ENCODE assay signal across 11 cellular contexts in the genomic region with DNA sequence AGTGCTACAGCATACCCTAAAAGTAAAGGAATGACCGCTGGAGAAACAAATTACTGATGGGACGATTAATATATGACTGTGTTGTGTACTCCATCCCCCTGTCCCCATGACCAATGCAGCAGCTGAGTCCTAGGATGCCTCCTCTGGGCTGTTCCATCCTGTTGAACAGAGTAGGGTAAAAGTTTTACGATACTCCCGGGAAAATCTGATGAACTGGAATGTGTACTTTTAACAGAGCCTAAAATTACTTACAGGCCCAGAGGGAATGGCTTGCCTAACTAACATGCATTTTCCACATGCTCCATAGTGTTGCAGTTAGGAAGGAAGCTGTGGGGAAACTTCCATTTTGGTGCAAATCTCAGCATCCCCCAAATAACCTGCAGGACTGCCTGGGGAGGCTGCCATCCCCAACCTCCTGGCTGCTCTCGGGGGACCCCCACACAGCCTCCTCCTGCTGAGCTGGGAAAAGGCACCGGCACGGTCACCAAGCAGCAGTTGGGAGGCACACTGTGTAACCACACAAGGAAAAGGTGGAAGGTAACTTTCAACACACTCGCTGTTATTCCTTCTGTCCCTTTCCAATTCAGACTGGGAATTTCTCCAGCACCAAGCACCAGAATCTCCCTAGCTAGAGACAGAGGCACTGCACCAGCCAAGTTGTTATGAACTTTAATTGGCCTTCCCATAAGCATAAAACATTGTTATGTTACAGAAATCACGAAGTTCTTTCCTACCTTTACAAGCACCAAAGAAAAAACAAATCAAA.
DNase-seq lines count a peak whose midpoint lies in the region; ATAC-seq, FAIRE-seq and TF ChIP-seq lines count a peak whose summit lies in the region.
"Had no signal": no experiment of that assay in that cellular context is flagged by ENCODE, and none has a peak within 500 bp of the region (broad histone marks: within the 10 kb centered on the region; RNA-seq: fewer than 3 reads in every experiment).

No MANE protein-coding gene starts in this region.

- H3K4me1 ChIP-seq in sigmoid colon, result peaks cover 0 to 31% (median 26%) of the 10 kb centered on the region in 4 donors

- whole genome bisulfite sequencing in sigmoid colon, 2 donors, result 12 to 58% methylated on average over 9 of the region's 9 CpGs

- ATAC-seq in left colon (peak; percentile 20), GM18511 (IDR thresholded peaks at IDR 0.05; ENCODE audit: unreplicated experiment) (no peak), HG02610 (IDR thresholded peaks at IDR 0.05; ENCODE audit: unreplicated experiment) (no peak)

- no peaks in the 10 kb centered on the region for H3K9me3 ChIP-seq in sigmoid colon
- H3K9me3 ChIP-seq: BE2C had no signal

- DNase-seq in EH (ENCODE audit: low read depth) (peak; percentile 77), bronchial epithelial cell (ENCODE audit: low read depth) (no peak), left colon (no peak), sigmoid colon (no peak), NCI-H2081 (lab: John Stamatoyannopoulos, UW) (no peak)
- no peak for DNase-seq in activated CD4-positive, alpha-beta T cell treated with anti-CD3 and anti-CD28 coated beads, Interleukin-2, amount 50 U/mL, for 4 hours
- DNase-seq: BE2C, naive B cell, NCI-H345 had no signal

- no peaks in the 10 kb centered on the region for H3K27me3 ChIP-seq in bronchial epithelial cell (ENCODE audit: control insufficient read depth, insufficient read depth, low read length)
- no peaks in the 10 kb centered on the region for H3K27me3 ChIP-seq in sigmoid colon
- H3K27me3 ChIP-seq: BE2C had no signal

- TF ChIP-seq CTCF in bronchial epithelial cell (IDR thresholded peaks at IDR 0.05; ENCODE audit: insufficient read depth, low read length, severe bottlenecking) (no peak), sigmoid colon (IDR thresholded peaks at IDR 0.05) (peak in 3 of 4 experiments; percentile 9 to 15 (median 13))

- H3K27ac ChIP-seq in sigmoid colon, result peak overlapping the region; percentile 63 to 74 (median 70)

- peak overlapping the region; percentile 5 for H3K4me3 ChIP-seq in bronchial epithelial cell (ENCODE audit: low read depth, low read length)
- peak overlapping the region in 1 of 4 donors; percentile 13 for H3K4me3 ChIP-seq in sigmoid colon

- intact Hi-C loops in left colon (cut with DNase I, micrococcal nuclease) (no loop called here), sigmoid colon (cut with DNase I) (no loop called here)

- H3K36me3 ChIP-seq in bronchial epithelial cell (ENCODE audit: control insufficient read depth, insufficient read depth, low read length) (peaks cover 46% of the 10 kb centered on the region), sigmoid colon (peaks cover 0 to 49% (median 27%) of the 10 kb centered on the region in 4 donors)

- TF ChIP-seq EP300 in sigmoid colon (IDR thresholded peaks at IDR 0.05), result no peak

- TF ChIP-seq POLR2A in sigmoid colon (IDR thresholded peaks at IDR 0.05), result no peak

- peak; percentile 79 for FAIRE-seq in bronchial epithelial cell (lab: Jason Lieb, UNC)
